ENCODE assay signal across 30 cellular contexts in genomic region chr1:2337081-2337480, GRCh38.
"Had no signal": no experiment of that assay in that cellular context is flagged by ENCODE, and none has a peak within 500 bp of the region (broad histone marks: within the 10 kb centered on the region; RNA-seq: fewer than 3 reads in every experiment).

No MANE protein-coding gene starts in this region.

- H3K27ac ChIP-seq: adrenal gland, ascending aorta, body of pancreas, brain microvascular endothelial cell, cardiac muscle cell had no signal

- H3K27me3 ChIP-seq: adrenal gland, ascending aorta, body of pancreas, brain microvascular endothelial cell, breast epithelium, cardiac muscle cell had no signal

- H3K4me1 ChIP-seq: adrenal gland, ascending aorta, body of pancreas, breast epithelium had no signal

- DNase-seq: activated effector memory CD4-positive, alpha-beta T cell treated with anti-CD3 and anti-CD28 coated beads, Interleukin-2, amount 50 U/mL, for 16 hours; activated effector memory CD4-positive, alpha-beta T cell treated with Interleukin-2 at 50 U/mL for 16 hours; activated gamma-delta T cell; activated gamma-delta T cell treated with Interleukin-2 at 50 U/mL for 16 hours; activated naive CD4-positive, alpha-beta T cell; activated naive CD4-positive, alpha-beta T cell treated with anti-CD3 and anti-CD28 coated beads for 36 hours; activated naive CD4-positive, alpha-beta T cell treated with anti-CD3 and anti-CD28 coated beads, Interleukin-2, amount 10 ng/mL, durations not matched to agents 7 days and 5 days; activated naive CD4-positive, alpha-beta T cell treated with anti-CD3 and anti-CD28 coated beads, Interleukin-2, amount 50 U/mL, for 16 hours; activated naive CD4-positive, alpha-beta T cell treated with Interleukin-2 at 50 U/mL for 16 hours; activated naive CD8-positive, alpha-beta T cell treated with anti-CD3 and anti-CD28 coated beads for 36 hours; activated naive CD8-positive, alpha-beta T cell treated with anti-CD3 and anti-CD28 coated beads, Interleukin-2, amount 10 ng/mL, durations not matched to agents 7 days and 5 days; activated naive CD8-positive, alpha-beta T cell treated with anti-CD3 and anti-CD28 coated beads, Interleukin-2, amount 50 U/mL, for 24 hours; activated T-cell treated with anti-CD3 and anti-CD28 coated beads, Interleukin-2, amount 50 U/mL, for 1 hour; activated T-cell treated with anti-CD3 and anti-CD28 coated beads, Interleukin-2, amount 50 U/mL, for 24 hours; activated T-cell treated with anti-CD3 and anti-CD28 coated beads, Interleukin-2, amount 50 U/mL, for 4 hours; activated T-cell treated with anti-CD3 and anti-CD28 coated beads, Interleukin-2, amount 50 U/mL, for 48 hours; activated T-cell treated with anti-CD3 and anti-CD28 coated beads, Interleukin-2, amount 50 U/mL, for 72 hours; adrenal gland; amniotic stem cell; amygdala; anterior cingulate cortex; aorta; body of pancreas; brain microvascular endothelial cell; caudate nucleus; central memory CD4-positive, alpha-beta T cell; cerebellar nuclear complex had no signal

- H3K9me3 ChIP-seq: adrenal gland, ascending aorta, body of pancreas, breast epithelium had no signal

- H3K4me3 ChIP-seq: adrenal gland, ascending aorta, body of pancreas, breast epithelium, cardiac muscle cell had no signal

- H3K36me3 ChIP-seq: adrenal gland, ascending aorta, brain microvascular endothelial cell, breast epithelium, cardiac muscle cell had no signal
